In genomic region chr11:93817426-93818348, GRCh38 we compare ENCODE assay signal across 21 cellular contexts. TPM values are rescaled to one million over a fixed set of nuclear protein-coding genes. Genes with fewer than 3 reads are reported as not detected.
DNase-seq lines count a peak whose midpoint lies in the region; ATAC-seq and TF ChIP-seq lines count a peak whose summit lies in the region.
"Had no signal": no experiment of that assay in that cellular context is flagged by ENCODE, and none has a peak within 500 bp of the region (broad histone marks: within the 10 kb centered on the region; RNA-seq: fewer than 3 reads in every experiment).

No MANE protein-coding gene starts in this region.

- no peaks in the 10 kb centered on the region for H3K36me3 ChIP-seq in mucosa of descending colon (ENCODE audit: low read depth)

- no peaks in the 10 kb centered on the region for H3K36me3 Mint-ChIP-seq in natural killer cell
- no peaks in the 10 kb centered on the region for H3K36me3 Mint-ChIP-seq in natural killer cell treated with Interleukin-12 subunit alpha and Interleukin-12 subunit beta and Interleukin-15 and Interleukin-18, amount 100 ng/mL, for 72 hours

- H3K4me3 ChIP-seq in mucosa of descending colon, result no peak overlapping the region
- H3K4me3 ChIP-seq: GM12878, transverse colon had no signal

- no peaks in the 10 kb centered on the region for H3K4me1 Mint-ChIP-seq in natural killer cell
- peaks cover 0 to 3% of the 10 kb centered on the region in 2 donors for H3K4me1 Mint-ChIP-seq in natural killer cell treated with Interleukin-12 subunit alpha and Interleukin-12 subunit beta and Interleukin-15 and Interleukin-18, amount 100 ng/mL, for 72 hours (ENCODE audit: low read depth in 2 of 2)

- H3K4me3 Mint-ChIP-seq in natural killer cell, result no peak overlapping the region
- H3K4me3 Mint-ChIP-seq in natural killer cell treated with Interleukin-12 subunit alpha and Interleukin-12 subunit beta and Interleukin-15 and Interleukin-18, amount 100 ng/mL, for 72 hours, result no peak overlapping the region

- no peaks in the 10 kb centered on the region for H3K9me3 Mint-ChIP-seq in natural killer cell
- no peaks in the 10 kb centered on the region for H3K9me3 Mint-ChIP-seq in natural killer cell treated with Interleukin-12 subunit alpha and Interleukin-12 subunit beta and Interleukin-15 and Interleukin-18, amount 100 ng/mL, for 72 hours

- TF ChIP-seq CTCF in natural killer cell (IDR thresholded peaks at IDR 0.05), result no peak
- TF ChIP-seq CTCF in mucosa of descending colon (IDR thresholded peaks at IDR 0.05), result no peak

- no peaks in the 10 kb centered on the region for H3K9me3 ChIP-seq in mucosa of descending colon
- H3K9me3 ChIP-seq: transverse colon had no signal

- intact Hi-C loops in natural killer cell (cut with micrococcal nuclease), result no loop called here
- intact Hi-C loops in mucosa of descending colon (cut with DNase I, micrococcal nuclease), result no loop called here

- H3K27me3 Mint-ChIP-seq in natural killer cell (ENCODE audit: low read depth in 2 of 2), result no peaks in the 10 kb centered on the region
- H3K27me3 Mint-ChIP-seq in natural killer cell treated with Interleukin-12 subunit alpha and Interleukin-12 subunit beta and Interleukin-15 and Interleukin-18, amount 100 ng/mL, for 72 hours, result no peaks in the 10 kb centered on the region

- H3K27ac Mint-ChIP-seq in natural killer cell, result peak overlapping the region; percentile 35 to 40
- H3K27ac Mint-ChIP-seq in natural killer cell treated with Interleukin-12 subunit alpha and Interleukin-12 subunit beta and Interleukin-15 and Interleukin-18, amount 100 ng/mL, for 72 hours, result no peak overlapping the region

- no peak for DNase-seq in natural killer cell
- DNase-seq in natural killer cell treated with Interleukin-12 subunit alpha and Interleukin-12 subunit beta and Interleukin-15 and Interleukin-18, amount 100 ng/mL, for 72 hours (ENCODE audit: low spot score), result no peak
- DNase-seq in SK-N-DZ (ENCODE audit: low spot score), result peak; percentile 33
- DNase-seq in hepatic stellate cell (ENCODE audit: low spot score), result peak; percentile 25
- no peak for DNase-seq in iPS-NIHi11 (ENCODE audit: low spot score)
- DNase-seq in stimulated activated CD4-positive, alpha-beta T cell treated with anti-CD3 and anti-CD28 coated beads, Interleukin-2, amount 100 ng/mL, for 24 hours, result no peak
- DNase-seq in mucosa of descending colon, result no peak
- DNase-seq in NCI-H2227 (lab: John Stamatoyannopoulos, UW; ENCODE audit: unreplicated experiment), result no peak
- DNase-seq: activated CD4-positive, alpha-beta T cell treated with anti-CD3 and anti-CD28 coated beads, Interleukin-2, amount 50 U/mL, for 48 hours; activated naive CD4-positive, alpha-beta T cell treated with Interleukin-2 at 50 U/mL for 16 hours; Calu3; cortex of kidney; GDM1; NCI-H1436; NCI-H345; stimulated activated naive CD8-positive, alpha-beta T cell treated with anti-CD3 and anti-CD28 coated beads, Interleukin-15, Interleukin-2, amounts not matched to agents 100 U/mL and 50 U/mL, for 24 hours; transverse colon had no signal

- ATAC-seq in natural killer cell (no peak), mucosa of descending colon (no peak)
- ATAC-seq in natural killer cell treated with Interleukin-12 subunit alpha and Interleukin-12 subunit beta and Interleukin-15 and Interleukin-18, amount 100 ng/mL, for 72 hours, result no peak
- ATAC-seq: GM12878; sciatic nerve; stimulated activated naive CD8-positive, alpha-beta T cell treated with anti-CD3 and anti-CD28 coated beads, Interleukin-15, Interleukin-2, amounts not matched to agents 100 U/mL and 50 U/mL, for 24 hours had no signal

- H3K4me1 ChIP-seq in mucosa of descending colon (ENCODE audit: low read depth), result no peaks in the 10 kb centered on the region
- H3K4me1 ChIP-seq: transverse colon had no signal

RNA-seq across cellular contexts. Expression of gene VSTM5, which starts 32.7 kb away (rescaled TPM):
- total RNA-seq in natural killer cell (not detected), mucosa of descending colon (1 to 10 TPM; 1.8 to 3.4 (median 2.4) TPM)
- total RNA-seq in natural killer cell treated with Interleukin-12 subunit alpha and Interleukin-12 subunit beta and Interleukin-15 and Interleukin-18, amount 100 ng/mL, for 72 hours, result not detected
- not detected in 2 replicates for polyA plus RNA-seq in SK-N-DZ (2014; cell fraction: cytosol; rRNA removed)
- not detected in 2 replicates for polyA plus RNA-seq in SK-N-DZ (2014; cell fraction: nucleus; rRNA removed)
- total RNA-seq: endothelial cell of umbilical vein; GM12878; T-helper 1 cell treated with Interleukin-12 subunit alpha and Interleukin-12 subunit beta and Interleukin-4 antibody, amounts not matched to agents 30 ng/mL and 1 ng/mL, for 36 hours had no signal
- polyA plus RNA-seq: GM12878 had no signal

RNA-seq across cellular contexts. Expression of gene MED17, which starts 33.6 kb away (rescaled TPM):
- 10 to 100 TPM; 48.8 to 71.5 (median 66.4) TPM for total RNA-seq in natural killer cell
- 10 to 100 TPM; 47.7 to 60.6 TPM for total RNA-seq in natural killer cell treated with Interleukin-12 subunit alpha and Interleukin-12 subunit beta and Interleukin-15 and Interleukin-18, amount 100 ng/mL, for 72 hours
- polyA plus RNA-seq in SK-N-DZ (2014; cell fraction: cytosol; rRNA removed), result 46.3 and 60.8 TPM in 2 replicates
- polyA plus RNA-seq in SK-N-DZ (2014; cell fraction: nucleus; rRNA removed), result 72.9 and 74.9 TPM in 2 replicates
- total RNA-seq in mucosa of descending colon, result 10 to 100 TPM; 22.3 to 33.8 (median 29.6) TPM

Comparison
In these comparisons a context has a peak if more than half of its experiments do, and no peak if none do; other contexts are left out.
1. H3K27ac Mint-ChIP-seq: peak in natural killer cell (2 of 2); none in natural killer cell treated with Interleukin-12 subunit alpha and Interleukin-12 subunit beta and Interleukin-15 and Interleukin-18, amount 100 ng/mL, for 72 hours (0 of 2).
2. DNase-seq: peak in SK-N-DZ (single experiment) and hepatic stellate cell (single experiment); none in natural killer cell (single experiment), natural killer cell treated with Interleukin-12 subunit alpha and Interleukin-12 subunit beta and Interleukin-15 and Interleukin-18, amount 100 ng/mL, for 72 hours (single experiment), iPS-NIHi11 (single experiment), stimulated activated CD4-positive, alpha-beta T cell treated with anti-CD3 and anti-CD28 coated beads, Interleukin-2, amount 100 ng/mL, for 24 hours (0 of 2), mucosa of descending colon (0 of 3) and NCI-H2227 (single experiment).